Comparison of ENCODE assay signal across 1 cellular context in genomic region chr7:157669768-157670345, GRCh38.
A peak's percentile ranks its signal among the peaks of the same experiment; 100 is the strongest.
TF ChIP-seq lines count a peak whose summit lies in the region.

No MANE protein-coding gene starts in this region.

TF ChIP-seq in HepG2, 621 proteins besides CTCF, POLR2A, EP300 and RAD21 (continued from another document):
- TF ChIP-seq THAP9 (CRISPR knock-in tag; IDR thresholded peaks at IDR 0.05; ENCODE audit: borderline replicate concordance) (no peak), ZNF792 (CRISPR knock-in tag; IDR thresholded peaks at IDR 0.05) (no peak), CENPBD1 (CRISPR knock-in tag; IDR thresholded peaks at IDR 0.05; ENCODE audit: borderline replicate concordance, low read depth) (no peak), EZH2 (conservative IDR thresholded peaks at IDR 0.05; ENCODE audit: low read depth, low read length) (0 out of 2 replicates have a peak, but pooled peaks have one; percentile 46)
TF ChIP-seq in HepG2: peak in this region for 1.
